ENCODE assay signal across 8 cellular contexts in genomic region chr3:150547045-150547753, GRCh38. TPM values are rescaled to one million over a fixed set of nuclear protein-coding genes. Genes with fewer than 3 reads are reported as not detected.
DNase-seq lines count a peak whose midpoint lies in the region; ATAC-seq lines count a peak whose summit lies in the region.

No MANE protein-coding gene starts in this region.

- peak; percentile 6 for DNase-seq in NCI-H69 (lab: John Stamatoyannopoulos, UW)
- DNase-seq in central memory CD8-positive, alpha-beta T cell (ENCODE audit: low spot score in 2 of 2): no peak
- no peak for DNase-seq in naive B cell
- no peak for DNase-seq in foreskin melanocyte
- no peak for DNase-seq in T1000 (lab: John Stamatoyannopoulos, UW)

- H3K27ac Mint-ChIP-seq in central memory CD8-positive, alpha-beta T cell (ENCODE audit: low read depth): peak overlapping the region; percentile 97
- H3K27ac Mint-ChIP-seq in naive B cell: peak overlapping the region; percentile 98 to 99 (median 98)

- H3K4me3 Mint-ChIP-seq in central memory CD8-positive, alpha-beta T cell: peak overlapping the region; percentile 91
- peak overlapping the region; percentile 89 to 100 (median 94) for H3K4me3 Mint-ChIP-seq in naive B cell

- peaks cover 38% of the 10 kb centered on the region for H3K36me3 Mint-ChIP-seq in central memory CD8-positive, alpha-beta T cell (ENCODE audit: insufficient read depth)
- peaks cover 4 to 8% of the 10 kb centered on the region in 2 donors for H3K36me3 Mint-ChIP-seq in naive B cell

- ATAC-seq in central memory CD8-positive, alpha-beta T cell (replicated peaks; ENCODE audit: extremely low read depth, poor library complexity, severe bottlenecking): no peak
- ATAC-seq in naive B cell (ENCODE audit: low read depth in 2 of 2) (no peak), HG02642 (IDR thresholded peaks at IDR 0.05; ENCODE audit: poor library complexity, unreplicated experiment) (no peak), HG02970 (IDR thresholded peaks at IDR 0.05; ENCODE audit: low FRiP score, unreplicated experiment) (no peak)

- no peaks in the 10 kb centered on the region for H3K27me3 Mint-ChIP-seq in central memory CD8-positive, alpha-beta T cell
- H3K27me3 Mint-ChIP-seq in naive B cell: no peaks in the 10 kb centered on the region

- H3K9me3 Mint-ChIP-seq in central memory CD8-positive, alpha-beta T cell: no peaks in the 10 kb centered on the region
- no peaks in the 10 kb centered on the region for H3K9me3 Mint-ChIP-seq in naive B cell

- H3K4me1 Mint-ChIP-seq in central memory CD8-positive, alpha-beta T cell: peaks cover 56% of the 10 kb centered on the region
- peaks cover 31 to 51% (median 44%) of the 10 kb centered on the region in 3 donors for H3K4me1 Mint-ChIP-seq in naive B cell

- peak overlapping the region; percentile 80 for H3K4me3 ChIP-seq in GM08714 (ENCODE audit: low read length)

RNA-seq across cellular contexts. Expression of gene EIF2A, which starts 0.6 kb away (rescaled TPM):
- polyA plus RNA-seq in naive B cell (ENCODE audit: low read depth in 6 of 6): 10 to 100 TPM; 31.6 to 54.0 (median 42.9) TPM

RNA-seq across cellular contexts. Expression of gene SERP1, which starts 0.9 kb away (rescaled TPM):
- 100 to 1,000 TPM in 4 of 6 donors, 10 to 100 TPM in 2; 82.5 to 115 (median 106) TPM for polyA plus RNA-seq in naive B cell (ENCODE audit: low read depth in 6 of 6)

RNA-seq across cellular contexts. Expression of gene SELENOT, which starts 55.9 kb away (rescaled TPM):
- polyA plus RNA-seq in naive B cell (ENCODE audit: low read depth in 6 of 6): 100 to 1,000 TPM; 279 to 418 (median 299) TPM
